Comparison of ENCODE assay signal across 32 cellular contexts in the genomic region with DNA sequence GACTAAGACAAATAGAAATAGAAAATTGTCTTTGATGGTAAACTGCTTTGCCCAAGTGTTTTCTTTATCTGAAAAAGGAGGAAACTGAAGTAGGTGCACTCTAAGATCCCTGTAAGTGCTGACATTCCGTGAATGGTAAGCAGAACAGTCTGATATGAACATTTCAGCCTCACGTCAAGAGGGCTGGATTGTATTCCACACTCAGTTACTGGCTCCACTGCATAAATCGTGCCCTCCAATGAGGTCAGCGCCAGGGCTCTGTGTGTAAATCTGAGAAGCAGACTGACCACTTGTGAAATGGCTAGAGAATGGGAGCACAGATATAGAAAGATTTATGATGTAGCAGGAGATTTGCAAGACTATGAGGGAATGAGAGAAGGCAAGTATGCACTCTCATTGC.
"Had no signal": no experiment of that assay in that cellular context is flagged by ENCODE, and none has a peak within 500 bp of the region (broad histone marks: within the 10 kb centered on the region; RNA-seq: fewer than 3 reads in every experiment).

No MANE protein-coding gene starts in this region.

- H3K27me3 ChIP-seq: body of pancreas, brain microvascular endothelial cell, breast epithelium had no signal

- ATAC-seq: activated CD4-positive, alpha-beta T cell treated with anti-CD3 and anti-CD28 coated beads for 36 hours; activated CD4-positive, CD25-positive, alpha-beta regulatory T cell treated with anti-CD3 and anti-CD28 coated beads, Interleukin-2, amount 50 U/mL, for 24 hours; activated CD8-positive, alpha-beta memory T cell treated with anti-CD3 and anti-CD28 coated beads, Interleukin-2, amount 10 ng/mL, durations not matched to agents 7 days and 5 days; activated CD8-positive, alpha-beta T cell treated with anti-CD3 and anti-CD28 coated beads, Interleukin-2, amount 10 ng/mL, durations not matched to agents 7 days and 5 days; activated naive CD8-positive, alpha-beta T cell treated with anti-CD3 and anti-CD28 coated beads, Interleukin-2, amount 50 U/mL, for 24 hours; body of pancreas; WTC11 had no signal

- H3K36me3 ChIP-seq: brain microvascular endothelial cell, breast epithelium had no signal

- DNase-seq: activated CD4-positive, alpha-beta memory T cell treated with anti-CD3 and anti-CD28 coated beads, Interleukin-2, amount 10 ng/mL, durations not matched to agents 7 days and 5 days; activated CD4-positive, alpha-beta T cell treated with anti-CD3 and anti-CD28 coated beads for 1 hour; activated CD4-positive, alpha-beta T cell treated with anti-CD3 and anti-CD28 coated beads for 36 hours; activated CD4-positive, alpha-beta T cell treated with anti-CD3 and anti-CD28 coated beads for 48 hours; activated CD4-positive, alpha-beta T cell treated with anti-CD3 and anti-CD28 coated beads, Interleukin-2, amount 10 ng/mL, durations not matched to agents 7 days and 5 days; activated CD4-positive, alpha-beta T cell treated with anti-CD3 and anti-CD28 coated beads, Interleukin-2, amount 50 U/mL, for 48 hours; activated CD4-positive, CD25-positive, alpha-beta regulatory T cell; activated CD8-positive, alpha-beta memory T cell treated with anti-CD3 and anti-CD28 coated beads for 24 hours; activated CD8-positive, alpha-beta memory T cell treated with anti-CD3 and anti-CD28 coated beads, Interleukin-2, amount 10 ng/mL, durations not matched to agents 7 days and 5 days; activated CD8-positive, alpha-beta memory T cell treated with anti-CD3 and anti-CD28 coated beads, Interleukin-2, amount 50 U/mL, for 48 hours; activated CD8-positive, alpha-beta T cell treated with anti-CD3 and anti-CD28 coated beads, Interleukin-2, amount 10 ng/mL, durations not matched to agents 7 days and 5 days; activated effector memory CD4-positive, alpha-beta T cell treated with Interleukin-2 at 50 U/mL for 16 hours; activated gamma-delta T cell; activated naive CD4-positive, alpha-beta T cell treated with anti-CD3 and anti-CD28 coated beads, Interleukin-2, amount 10 ng/mL, durations not matched to agents 7 days and 5 days; activated naive CD4-positive, alpha-beta T cell treated with Interleukin-2 at 50 U/mL for 16 hours; activated naive CD8-positive, alpha-beta T cell treated with anti-CD3 and anti-CD28 coated beads, Interleukin-2, amount 10 ng/mL, durations not matched to agents 7 days and 5 days; activated naive CD8-positive, alpha-beta T cell treated with anti-CD3 and anti-CD28 coated beads, Interleukin-2, amount 50 U/mL, for 24 hours; activated T-cell treated with anti-CD3 and anti-CD28 coated beads, Interleukin-2, amount 50 U/mL, for 24 hours; activated T-cell treated with anti-CD3 and anti-CD28 coated beads, Interleukin-2, amount 50 U/mL, for 48 hours; amniotic stem cell; aorta; body of pancreas; brain microvascular endothelial cell; central memory CD4-positive, alpha-beta T cell; SW 1271; T-helper 1 cell; T-helper 2 cell; T-helper 9 cell had no signal

- H3K27ac ChIP-seq: body of pancreas, brain microvascular endothelial cell, breast epithelium, VCaP had no signal

- H3K4me3 ChIP-seq: body of pancreas, breast epithelium had no signal

- H3K4me1 ChIP-seq: body of pancreas, breast epithelium had no signal
